In genomic region chr9:87276327-87276841, GRCh38 we compare ENCODE assay signal across 14 cellular contexts.
DNase-seq lines count a peak whose midpoint lies in the region; ATAC-seq and TF ChIP-seq lines count a peak whose summit lies in the region.
"Had no signal": no experiment of that assay in that cellular context is flagged by ENCODE, and none has a peak within 500 bp of the region (broad histone marks: within the 10 kb centered on the region; RNA-seq: fewer than 3 reads in every experiment).

No MANE protein-coding gene starts in this region.

- in situ Hi-C loops in GM13977 (cut with MboI; ENCODE audit: low pct_unique_long_range_greater_than_20kb, low sequenced_read_pairs, unreplicated experiment) = no loop called here

- H3K4me2 ChIP-seq in osteoblast (ENCODE audit: insufficient read depth, low read length) = peak overlapping the region; percentile 73

- H3K4me1 ChIP-seq in osteoblast (ENCODE audit: insufficient read depth, low read length) = peaks cover 57% of the 10 kb centered on the region

- no peaks in the 10 kb centered on the region for H3K9me3 ChIP-seq in osteoblast (ENCODE audit: low read depth, low read length)

- TF ChIP-seq CTCF in osteoblast (IDR thresholded peaks at IDR 0.05; ENCODE audit: extremely low read depth, low read depth, low read length) = no peak
- TF ChIP-seq CTCF in GM13977 (IDR thresholded peaks at IDR 0.05; ENCODE audit: extremely low read depth, insufficient read depth, missing control alignments) = no peak

- H3K27me3 ChIP-seq in osteoblast (ENCODE audit: insufficient read depth, low read length) = no peaks in the 10 kb centered on the region

- no peaks in the 10 kb centered on the region for H3K36me3 ChIP-seq in osteoblast (ENCODE audit: insufficient read depth, low read length)

- no peaks in the 10 kb centered on the region for H3K79me2 ChIP-seq in osteoblast (ENCODE audit: insufficient read depth, low read length)

- no peak overlapping the region for H3K4me3 ChIP-seq in osteoblast (ENCODE audit: insufficient read depth, low read length)

- DNase-seq in ELR (ENCODE audit: low read depth) (peak; percentile 73), MV-4-11 (lab: John Stamatoyannopoulos, UW) (peak; percentile 78), dedifferentiated amniotic fluid mesenchymal stem cell (ENCODE audit: extremely low spot score) (peak; percentile 88), osteoblast (ENCODE audit: insufficient read length, low spot score, missing footprints) (peak; percentile 78), NCI-H2107 (lab: John Stamatoyannopoulos, UW) (no peak), GM13977 (ENCODE audit: low spot score) (no peak), NCI-H446 treated with DMSO at 0.1 percent for 48 hours (lab: John Stamatoyannopoulos, UW) (no peak)
- DNase-seq: activated CD8-positive, alpha-beta memory T cell treated with anti-CD3 and anti-CD28 coated beads, Interleukin-2, amount 50 U/mL, for 48 hours; DMS79 treated with DMSO at 0.1 percent for 48 hours; islet precursor cell; KG1; NCI-H510A treated with DMSO at 0.1 percent for 48 hours; occipital lobe had no signal

- H4K20me1 ChIP-seq in osteoblast (ENCODE audit: insufficient read depth, low read length) = no peaks in the 10 kb centered on the region

- no peak for ATAC-seq in GM19463 (IDR thresholded peaks at IDR 0.05; ENCODE audit: unreplicated experiment)

- peak overlapping the region; percentile 95 for H3K27ac ChIP-seq in osteoblast (ENCODE audit: low read depth, low read length)

- H2AFZ ChIP-seq in osteoblast (ENCODE audit: low read length) = no peak overlapping the region

Comparison
In these comparisons a context has a peak if more than half of its experiments do, and no peak if none do; other contexts are left out.
1. DNase-seq: peak in ELR (single experiment), MV-4-11 (single experiment), dedifferentiated amniotic fluid mesenchymal stem cell (single experiment) and osteoblast (single experiment); none in NCI-H2107 (single experiment), GM13977 (single experiment) and NCI-H446 treated with DMSO at 0.1 percent for 48 hours (single experiment).